Comparison of ENCODE assay signal across 1 cellular context in the genomic region with DNA sequence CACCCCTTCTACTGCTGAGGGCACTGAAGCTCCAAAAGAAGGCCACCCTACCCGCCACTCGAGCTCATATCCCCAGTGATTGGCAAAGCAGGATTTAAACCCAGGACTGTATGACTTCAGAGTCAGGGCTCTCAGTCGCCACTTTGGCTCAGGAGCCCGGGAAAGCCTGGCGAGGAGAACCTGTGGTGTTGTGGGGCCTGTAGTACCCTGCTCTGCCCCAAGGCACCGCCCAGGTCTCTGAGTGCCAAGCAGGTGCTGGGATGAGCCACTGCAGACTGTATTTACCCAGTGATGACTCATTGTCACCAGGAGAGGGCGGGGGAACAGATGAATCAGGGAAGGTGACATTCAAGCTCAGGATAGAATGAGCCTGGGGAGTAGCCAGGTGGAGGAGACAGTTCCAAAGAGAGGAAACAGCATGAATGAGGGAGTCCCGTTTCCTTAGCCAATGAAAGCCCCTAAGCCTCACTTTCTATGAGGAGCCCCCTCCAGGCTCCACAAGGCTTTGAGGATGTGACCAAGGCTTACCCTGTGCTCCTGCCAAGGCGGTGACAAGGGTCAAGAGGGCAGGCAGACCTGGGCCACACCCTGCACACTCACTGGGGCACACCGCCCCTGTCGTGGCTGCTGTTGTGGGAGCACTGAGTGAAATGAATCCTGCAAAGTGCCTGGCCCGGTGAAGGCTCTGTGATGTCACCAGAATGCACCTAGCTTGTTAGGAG.
A peak's percentile ranks its signal among the peaks of the same experiment; 100 is the strongest.
TF ChIP-seq lines count a peak whose summit lies in the region.

No MANE protein-coding gene starts in this region.

TF ChIP-seq in HepG2, 621 proteins besides CTCF, POLR2A, EP300 and RAD21 (continues in another document):
- TF ChIP-seq TBX2 (CRISPR knock-in tag; IDR thresholded peaks at IDR 0.05; ENCODE audit: borderline replicate concordance) = peak; percentile 92
- peak; percentile 94 for TF ChIP-seq FOXA3 (CRISPR knock-in tag; IDR thresholded peaks at IDR 0.05)
- TF ChIP-seq, protein P1, sequence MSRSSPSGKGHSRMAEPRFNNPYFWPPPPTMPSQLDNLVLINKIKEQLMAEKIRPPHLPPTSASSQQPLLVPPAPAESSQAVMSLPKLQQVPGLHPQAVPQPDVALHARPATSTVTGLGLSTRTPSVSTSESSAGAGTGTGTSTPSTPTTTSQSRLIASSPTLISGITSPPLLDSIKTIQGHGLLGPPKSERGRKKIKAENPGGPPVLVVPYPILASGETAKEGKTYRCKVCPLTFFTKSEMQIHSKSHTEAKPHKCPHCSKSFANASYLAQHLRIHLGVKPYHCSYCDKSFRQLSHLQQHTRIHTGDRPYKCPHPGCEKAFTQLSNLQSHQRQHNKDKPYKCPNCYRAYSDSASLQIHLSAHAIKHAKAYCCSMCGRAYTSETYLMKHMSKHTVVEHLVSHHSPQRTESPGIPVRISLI (CRISPR knock-in tag; IDR thresholded peaks at IDR 0.05; ENCODE audit: borderline replicate concordance) = no peak
- no peak for TF ChIP-seq HCFC1 (IDR thresholded peaks at IDR 0.05; ENCODE audit: low read depth, low read length)
- no peak for TF ChIP-seq NCOA5 (CRISPR knock-in tag; IDR thresholded peaks at IDR 0.05)
- TF ChIP-seq, protein P2, sequence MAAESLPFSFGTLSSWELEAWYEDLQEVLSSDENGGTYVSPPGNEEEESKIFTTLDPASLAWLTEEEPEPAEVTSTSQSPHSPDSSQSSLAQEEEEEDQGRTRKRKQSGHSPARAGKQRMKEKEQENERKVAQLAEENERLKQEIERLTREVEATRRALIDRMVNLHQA (CRISPR knock-in tag; IDR thresholded peaks at IDR 0.05) = no peak
- TF ChIP-seq, protein P3, sequence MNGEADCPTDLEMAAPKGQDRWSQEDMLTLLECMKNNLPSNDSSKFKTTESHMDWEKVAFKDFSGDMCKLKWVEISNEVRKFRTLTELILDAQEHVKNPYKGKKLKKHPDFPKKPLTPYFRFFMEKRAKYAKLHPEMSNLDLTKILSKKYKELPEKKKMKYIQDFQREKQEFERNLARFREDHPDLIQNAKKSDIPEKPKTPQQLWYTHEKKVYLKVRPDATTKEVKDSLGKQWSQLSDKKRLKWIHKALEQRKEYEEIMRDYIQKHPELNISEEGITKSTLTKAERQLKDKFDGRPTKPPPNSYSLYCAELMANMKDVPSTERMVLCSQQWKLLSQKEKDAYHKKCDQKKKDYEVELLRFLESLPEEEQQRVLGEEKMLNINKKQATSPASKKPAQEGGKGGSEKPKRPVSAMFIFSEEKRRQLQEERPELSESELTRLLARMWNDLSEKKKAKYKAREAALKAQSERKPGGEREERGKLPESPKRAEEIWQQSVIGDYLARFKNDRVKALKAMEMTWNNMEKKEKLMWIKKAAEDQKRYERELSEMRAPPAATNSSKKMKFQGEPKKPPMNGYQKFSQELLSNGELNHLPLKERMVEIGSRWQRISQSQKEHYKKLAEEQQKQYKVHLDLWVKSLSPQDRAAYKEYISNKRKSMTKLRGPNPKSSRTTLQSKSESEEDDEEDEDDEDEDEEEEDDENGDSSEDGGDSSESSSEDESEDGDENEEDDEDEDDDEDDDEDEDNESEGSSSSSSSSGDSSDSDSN (CRISPR knock-in tag; IDR thresholded peaks at IDR 0.05) = peak; percentile 36; the same call in 1 of the 2 replicates
- TF ChIP-seq RXRA (CRISPR knock-in tag; IDR thresholded peaks at IDR 0.05) = peak; percentile 49; the same call in 1 of the 2 replicates
- TF ChIP-seq ZSCAN21 (CRISPR knock-in tag; IDR thresholded peaks at IDR 0.05; ENCODE audit: borderline replicate concordance) = no peak
- TF ChIP-seq ZNF501 (CRISPR knock-in tag; IDR thresholded peaks at IDR 0.05) = peak; percentile 50; the same call in 1 of the 2 replicates
- no peak for TF ChIP-seq ZBTB7B (CRISPR knock-in tag; IDR thresholded peaks at IDR 0.05)
- peak; percentile 62; the same call in 1 of the 2 replicates for TF ChIP-seq ZFX (CRISPR knock-in tag; IDR thresholded peaks at IDR 0.05; ENCODE audit: low read depth)
- TF ChIP-seq MEF2D (CRISPR knock-in tag; IDR thresholded peaks at IDR 0.05) = 0 out of 2 replicates have a peak, but pooled peaks have one; percentile 26
- TF ChIP-seq TAF1 (CRISPR knock-in tag; IDR thresholded peaks at IDR 0.05) = no peak
- TF ChIP-seq KLF6 (CRISPR knock-in tag; IDR thresholded peaks at IDR 0.05) = peak; percentile 35; the same call in 1 of the 2 replicates
- TF ChIP-seq ZFY (CRISPR knock-in tag; IDR thresholded peaks at IDR 0.05) = peak; percentile 25; the same call in 1 of the 2 replicates
- TF ChIP-seq, protein P4, sequence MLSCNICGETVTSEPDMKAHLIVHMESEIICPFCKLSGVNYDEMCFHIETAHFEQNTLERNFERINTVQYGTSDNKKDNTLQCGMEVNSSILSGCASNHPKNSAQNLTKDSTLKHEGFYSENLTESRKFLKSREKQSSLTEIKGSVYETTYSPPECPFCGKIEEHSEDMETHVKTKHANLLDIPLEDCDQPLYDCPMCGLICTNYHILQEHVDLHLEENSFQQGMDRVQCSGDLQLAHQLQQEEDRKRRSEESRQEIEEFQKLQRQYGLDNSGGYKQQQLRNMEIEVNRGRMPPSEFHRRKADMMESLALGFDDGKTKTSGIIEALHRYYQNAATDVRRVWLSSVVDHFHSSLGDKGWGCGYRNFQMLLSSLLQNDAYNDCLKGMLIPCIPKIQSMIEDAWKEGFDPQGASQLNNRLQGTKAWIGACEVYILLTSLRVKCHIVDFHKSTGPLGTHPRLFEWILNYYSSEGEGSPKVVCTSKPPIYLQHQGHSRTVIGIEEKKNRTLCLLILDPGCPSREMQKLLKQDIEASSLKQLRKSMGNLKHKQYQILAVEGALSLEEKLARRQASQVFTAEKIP (CRISPR knock-in tag; IDR thresholded peaks at IDR 0.05; ENCODE audit: borderline replicate concordance) = no peak
- peak; percentile 61 for TF ChIP-seq DPF2 (CRISPR knock-in tag; IDR thresholded peaks at IDR 0.05; ENCODE audit: borderline replicate concordance, low read depth)
- TF ChIP-seq, protein P5, sequence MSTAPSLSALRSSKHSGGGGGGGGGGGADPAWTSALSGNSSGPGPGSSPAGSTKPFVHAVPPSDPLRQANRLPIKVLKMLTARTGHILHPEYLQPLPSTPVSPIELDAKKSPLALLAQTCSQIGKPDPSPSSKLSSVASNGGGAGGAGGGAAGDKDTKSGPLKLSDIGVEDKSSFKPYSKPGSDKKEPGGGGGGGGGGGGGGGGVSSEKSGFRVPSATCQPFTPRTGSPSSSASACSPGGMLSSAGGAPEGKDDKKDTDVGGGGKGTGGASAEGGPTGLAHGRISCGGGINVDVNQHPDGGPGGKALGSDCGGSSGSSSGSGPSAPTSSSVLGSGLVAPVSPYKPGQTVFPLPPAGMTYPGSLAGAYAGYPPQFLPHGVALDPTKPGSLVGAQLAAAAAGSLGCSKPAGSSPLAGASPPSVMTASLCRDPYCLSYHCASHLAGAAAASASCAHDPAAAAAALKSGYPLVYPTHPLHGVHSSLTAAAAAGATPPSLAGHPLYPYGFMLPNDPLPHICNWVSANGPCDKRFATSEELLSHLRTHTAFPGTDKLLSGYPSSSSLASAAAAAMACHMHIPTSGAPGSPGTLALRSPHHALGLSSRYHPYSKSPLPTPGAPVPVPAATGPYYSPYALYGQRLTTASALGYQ (CRISPR knock-in tag; IDR thresholded peaks at IDR 0.05) = no peak; the same call in 1 of the 2 replicates
- TF ChIP-seq, protein P6, sequence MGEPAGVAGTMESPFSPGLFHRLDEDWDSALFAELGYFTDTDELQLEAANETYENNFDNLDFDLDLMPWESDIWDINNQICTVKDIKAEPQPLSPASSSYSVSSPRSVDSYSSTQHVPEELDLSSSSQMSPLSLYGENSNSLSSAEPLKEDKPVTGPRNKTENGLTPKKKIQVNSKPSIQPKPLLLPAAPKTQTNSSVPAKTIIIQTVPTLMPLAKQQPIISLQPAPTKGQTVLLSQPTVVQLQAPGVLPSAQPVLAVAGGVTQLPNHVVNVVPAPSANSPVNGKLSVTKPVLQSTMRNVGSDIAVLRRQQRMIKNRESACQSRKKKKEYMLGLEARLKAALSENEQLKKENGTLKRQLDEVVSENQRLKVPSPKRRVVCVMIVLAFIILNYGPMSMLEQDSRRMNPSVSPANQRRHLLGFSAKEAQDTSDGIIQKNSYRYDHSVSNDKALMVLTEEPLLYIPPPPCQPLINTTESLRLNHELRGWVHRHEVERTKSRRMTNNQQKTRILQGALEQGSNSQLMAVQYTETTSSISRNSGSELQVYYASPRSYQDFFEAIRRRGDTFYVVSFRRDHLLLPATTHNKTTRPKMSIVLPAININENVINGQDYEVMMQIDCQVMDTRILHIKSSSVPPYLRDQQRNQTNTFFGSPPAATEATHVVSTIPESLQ (CRISPR knock-in tag; conservative IDR thresholded peaks at IDR 0.05) = no peak
- peak; percentile 63; the same call in 1 of the 2 replicates for TF ChIP-seq MTA1 (CRISPR knock-in tag; IDR thresholded peaks at IDR 0.05; ENCODE audit: borderline replicate concordance)
- no peak for TF ChIP-seq ZNF30 (CRISPR knock-in tag; IDR thresholded peaks at IDR 0.05)
- no peak for TF ChIP-seq POGZ (CRISPR knock-in tag; IDR thresholded peaks at IDR 0.05)
- peak; percentile 79 for TF ChIP-seq NR2F6 (IDR thresholded peaks at IDR 0.05)
- peak; percentile 92 for TF ChIP-seq NR2F6 (CRISPR knock-in tag; IDR thresholded peaks at IDR 0.05)
- no peak for TF ChIP-seq ADNP (CRISPR knock-in tag; IDR thresholded peaks at IDR 0.05)
- 0 out of 2 replicates have a peak, but pooled peaks have one; percentile 47 for TF ChIP-seq RCOR2 (CRISPR knock-in tag; IDR thresholded peaks at IDR 0.05)
- 0 out of 2 replicates have a peak, but pooled peaks have one; percentile 10 for TF ChIP-seq SP4 (CRISPR knock-in tag; IDR thresholded peaks at IDR 0.05)
- peak; percentile 34; the same call in 1 of the 2 replicates for TF ChIP-seq PHF8 (CRISPR knock-in tag; IDR thresholded peaks at IDR 0.05)
- TF ChIP-seq HNRNPLL (IDR thresholded peaks at IDR 0.05; ENCODE audit: low read depth, low read length, poor library complexity, severe bottlenecking) = no peak
- TF ChIP-seq, protein P7, sequence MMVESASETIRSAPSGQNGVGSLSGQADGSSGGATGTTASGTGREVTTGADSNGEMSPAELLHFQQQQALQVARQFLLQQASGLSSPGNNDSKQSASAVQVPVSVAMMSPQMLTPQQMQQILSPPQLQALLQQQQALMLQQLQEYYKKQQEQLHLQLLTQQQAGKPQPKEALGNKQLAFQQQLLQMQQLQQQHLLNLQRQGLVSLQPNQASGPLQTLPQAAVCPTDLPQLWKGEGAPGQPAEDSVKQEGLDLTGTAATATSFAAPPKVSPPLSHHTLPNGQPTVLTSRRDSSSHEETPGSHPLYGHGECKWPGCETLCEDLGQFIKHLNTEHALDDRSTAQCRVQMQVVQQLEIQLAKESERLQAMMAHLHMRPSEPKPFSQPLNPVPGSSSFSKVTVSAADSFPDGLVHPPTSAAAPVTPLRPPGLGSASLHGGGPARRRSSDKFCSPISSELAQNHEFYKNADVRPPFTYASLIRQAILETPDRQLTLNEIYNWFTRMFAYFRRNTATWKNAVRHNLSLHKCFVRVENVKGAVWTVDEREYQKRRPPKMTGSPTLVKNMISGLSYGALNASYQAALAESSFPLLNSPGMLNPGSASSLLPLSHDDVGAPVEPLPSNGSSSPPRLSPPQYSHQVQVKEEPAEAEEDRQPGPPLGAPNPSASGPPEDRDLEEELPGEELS (CRISPR knock-in tag; IDR thresholded peaks at IDR 0.05) = peak; percentile 70
- peak; percentile 47 for TF ChIP-seq CREB1 (IDR thresholded peaks at IDR 0.05)
- TF ChIP-seq CREB1 (CRISPR knock-in tag; IDR thresholded peaks at IDR 0.05) = no peak
- TF ChIP-seq ARHGAP35 (CRISPR knock-in tag; IDR thresholded peaks at IDR 0.05; ENCODE audit: borderline replicate concordance) = no peak
- no peak for TF ChIP-seq SRF (IDR thresholded peaks at IDR 0.05; ENCODE audit: low read depth, low read length)
- TF ChIP-seq, protein P8, sequence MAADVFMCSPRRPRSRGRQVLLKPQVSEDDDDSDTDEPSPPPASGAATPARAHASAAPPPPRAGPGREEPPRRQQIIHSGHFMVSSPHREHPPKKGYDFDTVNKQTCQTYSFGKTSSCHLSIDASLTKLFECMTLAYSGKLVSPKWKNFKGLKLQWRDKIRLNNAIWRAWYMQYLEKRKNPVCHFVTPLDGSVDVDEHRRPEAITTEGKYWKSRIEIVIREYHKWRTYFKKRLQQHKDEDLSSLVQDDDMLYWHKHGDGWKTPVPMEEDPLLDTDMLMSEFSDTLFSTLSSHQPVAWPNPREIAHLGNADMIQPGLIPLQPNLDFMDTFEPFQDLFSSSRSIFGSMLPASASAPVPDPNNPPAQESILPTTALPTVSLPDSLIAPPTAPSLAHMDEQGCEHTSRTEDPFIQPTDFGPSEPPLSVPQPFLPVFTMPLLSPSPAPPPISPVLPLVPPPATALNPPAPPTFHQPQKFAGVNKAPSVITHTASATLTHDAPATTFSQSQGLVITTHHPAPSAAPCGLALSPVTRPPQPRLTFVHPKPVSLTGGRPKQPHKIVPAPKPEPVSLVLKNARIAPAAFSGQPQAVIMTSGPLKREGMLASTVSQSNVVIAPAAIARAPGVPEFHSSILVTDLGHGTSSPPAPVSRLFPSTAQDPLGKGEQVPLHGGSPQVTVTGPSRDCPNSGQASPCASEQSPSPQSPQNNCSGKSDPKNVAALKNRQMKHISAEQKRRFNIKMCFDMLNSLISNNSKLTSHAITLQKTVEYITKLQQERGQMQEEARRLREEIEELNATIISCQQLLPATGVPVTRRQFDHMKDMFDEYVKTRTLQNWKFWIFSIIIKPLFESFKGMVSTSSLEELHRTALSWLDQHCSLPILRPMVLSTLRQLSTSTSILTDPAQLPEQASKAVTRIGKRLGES (CRISPR knock-in tag; IDR thresholded peaks at IDR 0.05; ENCODE audit: borderline replicate concordance) = no peak
- peak; percentile 67; the same call in 1 of the 2 replicates for TF ChIP-seq MAZ (IDR thresholded peaks at IDR 0.05; ENCODE audit: borderline replicate concordance, low read depth, low read length)
- TF ChIP-seq MAZ (CRISPR knock-in tag; IDR thresholded peaks at IDR 0.05; ENCODE audit: low read depth) = 0 out of 2 replicates have a peak, but pooled peaks have one; percentile 44
- TF ChIP-seq NR2F1 (CRISPR knock-in tag; IDR thresholded peaks at IDR 0.05) = peak; percentile 34 to 55
- TF ChIP-seq REPIN1 (CRISPR knock-in tag; IDR thresholded peaks at IDR 0.05; ENCODE audit: borderline replicate concordance, low read depth) = peak; percentile 66
- no peak for TF ChIP-seq ZFP1 (CRISPR knock-in tag; IDR thresholded peaks at IDR 0.05)
- peak; percentile 91 for TF ChIP-seq XRCC5 (optimal IDR thresholded peaks at IDR 0.05; ENCODE audit: low read length)
- TF ChIP-seq ZNF274 (CRISPR knock-in tag; IDR thresholded peaks at IDR 0.05) = peak; percentile 51; the same call in 1 of the 2 replicates
- TF ChIP-seq RFXANK (CRISPR knock-in tag; IDR thresholded peaks at IDR 0.05) = 0 out of 2 replicates have a peak, but pooled peaks have one; percentile 35
- no peak for TF ChIP-seq GZF1 (CRISPR knock-in tag; IDR thresholded peaks at IDR 0.05)
- TF ChIP-seq ZNF839 (CRISPR knock-in tag; IDR thresholded peaks at IDR 0.05; ENCODE audit: borderline replicate concordance) = no peak
- TF ChIP-seq JUNB (CRISPR knock-in tag; IDR thresholded peaks at IDR 0.05; ENCODE audit: borderline replicate concordance) = peak; percentile 97
